Comparison of ENCODE assay signal across 8 cellular contexts in genomic region chr19:50330365-50331078, GRCh38. TPM values are rescaled to one million over a fixed set of nuclear protein-coding genes. Genes with fewer than 3 reads are reported as not detected.
DNase-seq lines count a peak whose midpoint lies in the region; ATAC-seq and TF ChIP-seq lines count a peak whose summit lies in the region.

No MANE protein-coding gene starts in this region.

- peaks cover 42 to 73% (median 66%) of the 10 kb centered on the region in 3 donors for H3K4me1 Mint-ChIP-seq in CD8-positive, alpha-beta memory T cell

- H3K27ac Mint-ChIP-seq in CD8-positive, alpha-beta memory T cell: peak overlapping the region in 3 of 8 donors; percentile 50 to 93 (median 93)

- H3K27me3 Mint-ChIP-seq in CD8-positive, alpha-beta memory T cell: peaks cover 67 to 72% of the 10 kb centered on the region in 2 donors

- H3K9me3 Mint-ChIP-seq in CD8-positive, alpha-beta memory T cell: peaks cover 4 to 29% (median 19%) of the 10 kb centered on the region in 5 donors

- peaks cover 55% of the 10 kb centered on the region for H3K4me1 ChIP-seq in CD8-positive, alpha-beta memory T cell (ENCODE audit: insufficient read depth, low read length)
- H3K4me1 ChIP-seq in lower lobe of right lung: peaks cover 40% of the 10 kb centered on the region

- H3K36me3 ChIP-seq in CD8-positive, alpha-beta memory T cell (ENCODE audit: insufficient read depth, low read length): no peaks in the 10 kb centered on the region
- H3K36me3 ChIP-seq in H7 (replicated peaks; ENCODE audit: control insufficient read depth, insufficient read depth, low read length): no peaks in the 10 kb centered on the region
- H3K36me3 ChIP-seq in lower lobe of right lung: no peaks in the 10 kb centered on the region

- DNase-seq in CD8-positive, alpha-beta memory T cell: peak; percentile 69 to 76 (median 72)
- DNase-seq in H7 (peak; percentile 98), NCI-H2029 treated with DMSO at 0.1 percent for 48 hours (lab: John Stamatoyannopoulos, UW) (peak; percentile 75), lower lobe of right lung (peak; percentile 91)
- peak; percentile 80 for DNase-seq in stimulated activated CD4-positive, alpha-beta T cell treated with anti-CD3 and anti-CD28 coated beads, Interleukin-4, amount 100 ng/mL, for 4 hours

- H3K27ac ChIP-seq in CD8-positive, alpha-beta memory T cell (ENCODE audit: low read depth, low read length): peak overlapping the region; percentile 59
- H3K27ac ChIP-seq in cingulate gyrus (ENCODE audit: low read depth, low read length) (peak overlapping the region; percentile 83), lower lobe of right lung (peak overlapping the region; percentile 18)

- H3K27me3 ChIP-seq in CD8-positive, alpha-beta memory T cell (ENCODE audit: insufficient read depth, low read length, poor library complexity, severe bottlenecking): peaks cover 52% of the 10 kb centered on the region
- peaks cover 23% of the 10 kb centered on the region for H3K27me3 ChIP-seq in H7 (ENCODE audit: control insufficient read depth, insufficient read depth, low read length)
- peaks cover 26% of the 10 kb centered on the region for H3K27me3 ChIP-seq in lower lobe of right lung (ENCODE audit: low read depth)

- peak overlapping the region; percentile 58 for H3K4me3 ChIP-seq in CD8-positive, alpha-beta memory T cell (ENCODE audit: low read length)
- H3K4me3 ChIP-seq in H7 (ENCODE audit: insufficient read depth, low read depth, low read length) (peak overlapping the region; percentile 76), lower lobe of right lung (peak overlapping the region; percentile 48)

- no peaks in the 10 kb centered on the region for H3K9me3 ChIP-seq in CD8-positive, alpha-beta memory T cell (ENCODE audit: low read length)
- no peaks in the 10 kb centered on the region for H3K9me3 ChIP-seq in lower lobe of right lung

- CTCF ChIA-PET in CD8-positive, alpha-beta memory T cell (lab: Charles Lee): no interaction called here

- POLR2A ChIA-PET in CD8-positive, alpha-beta memory T cell (lab: Charles Lee): no interaction called here

- H3K36me3 Mint-ChIP-seq in CD8-positive, alpha-beta memory T cell: peaks cover 2 to 5% (median 2%) of the 10 kb centered on the region in 3 donors

- intact Hi-C loops in lower lobe of right lung (cut with DNase I): no loop called here

- TF ChIP-seq CTCF in lower lobe of right lung (IDR thresholded peaks at IDR 0.05): no peak

- H3K4me3 Mint-ChIP-seq in CD8-positive, alpha-beta memory T cell: peak overlapping the region; percentile 63 to 79 (median 71)

- ATAC-seq in activated CD4-positive, CD25-positive, alpha-beta regulatory T cell treated with anti-CD3 and anti-CD28 coated beads, Interleukin-2, amount 50 U/mL, for 24 hours: peak; percentile 29 to 33
- ATAC-seq in lower lobe of right lung (peak; percentile 65 to 71), HG02938 (IDR thresholded peaks at IDR 0.05; ENCODE audit: unreplicated experiment) (no peak)

RNA-seq across cellular contexts. Expression of gene KCNC3, which starts 1.3 kb away (rescaled TPM):
- under 1 TPM; 0.68 to 0.73 TPM for total RNA-seq in CD8-positive, alpha-beta memory T cell
- polyA plus RNA-seq in CD8-positive, alpha-beta memory T cell: not detected
- 0.14 and 0.37 TPM in 2 replicates for total RNA-seq in H7 (2014; rRNA removed; shearing (Covaris generic))
- total RNA-seq in lower lobe of right lung: 11.1 TPM

RNA-seq across cellular contexts. Expression of gene NAPSA, which starts 34.9 kb away (rescaled TPM):
- total RNA-seq in CD8-positive, alpha-beta memory T cell: 10 to 100 TPM; 19.7 to 22.5 TPM
- 1.6 TPM for polyA plus RNA-seq in CD8-positive, alpha-beta memory T cell
- total RNA-seq in H7 (2014; rRNA removed; shearing (Covaris generic)): 0.44 and 0.59 TPM in 2 replicates
- 1,633 TPM for total RNA-seq in lower lobe of right lung

RNA-seq across cellular contexts. Expression of gene NR1H2, which starts 45.7 kb away (rescaled TPM):
- total RNA-seq in CD8-positive, alpha-beta memory T cell: 10 to 100 TPM; 79.7 to 82.3 TPM
- polyA plus RNA-seq in CD8-positive, alpha-beta memory T cell: 95.5 TPM
- 73.7 and 90.1 TPM in 2 replicates for total RNA-seq in H7 (2014; rRNA removed; shearing (Covaris generic))
- 100 TPM for total RNA-seq in lower lobe of right lung

RNA-seq across cellular contexts. Expression of gene POLD1, which starts 53.6 kb away (rescaled TPM):
- 100 to 1,000 TPM; 154 to 160 TPM for total RNA-seq in CD8-positive, alpha-beta memory T cell
- polyA plus RNA-seq in CD8-positive, alpha-beta memory T cell: 29.4 TPM
- total RNA-seq in H7 (2014; rRNA removed; shearing (Covaris generic)): 167 and 185 TPM in 2 replicates
- total RNA-seq in lower lobe of right lung: 35.1 TPM

Comparison
In these comparisons a context has a peak if more than half of its experiments do, and no peak if none do; other contexts are left out.
1. H3K27ac ChIP-seq: peak in every context shown above with its lines; median percentile 83 in cingulate gyrus; 59 in CD8-positive, alpha-beta memory T cell; 18 in lower lobe of right lung.
2. RNA of gene NAPSA, which starts 34.9 kb away (total RNA-seq): 1,633 TPM in lower lobe of right lung (single experiment); 19.7 to 22.5 TPM in CD8-positive, alpha-beta memory T cell and 0.44 to 0.59 TPM in H7; every median in the first group is over 10 times any median in the second.
3. Peak in every context shown above with its lines, with median percentiles within 50 percentile points of each other: DNase-seq and H3K4me3 ChIP-seq.